Comparison of ENCODE assay signal across 1 cellular context in the genomic region with DNA sequence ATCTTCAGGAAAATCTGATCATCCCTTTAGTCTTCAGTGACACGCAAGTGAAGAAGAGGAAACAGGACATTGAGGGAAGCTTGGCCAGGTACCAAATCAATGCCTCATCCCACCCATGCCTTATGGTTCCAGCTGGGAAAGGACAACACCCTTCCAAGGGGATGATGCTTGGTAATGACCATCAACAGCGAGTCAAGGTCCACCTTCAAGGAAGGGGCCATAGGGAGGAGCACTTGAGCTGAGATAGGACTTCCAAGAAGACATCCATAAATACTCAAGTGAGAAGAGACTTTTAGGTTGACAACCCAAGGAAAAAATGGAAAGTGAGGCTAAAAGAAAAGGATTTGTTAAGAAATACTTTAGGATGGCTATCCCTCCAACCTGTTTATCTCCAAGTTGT.
TF ChIP-seq lines count a peak whose summit lies in the region.

No MANE protein-coding gene starts in this region.

TF ChIP-seq in K562, 482 proteins besides CTCF, POLR2A, EP300 and RAD21 (continued from another document):
- TF ChIP-seq REST (CRISPR knock-in tag; IDR thresholded peaks at IDR 0.05; ENCODE audit: low read depth) (no peak), ZNF165 (CRISPR knock-in tag; IDR thresholded peaks at IDR 0.05; ENCODE audit: borderline replicate concordance) (no peak)
